11 cellular contexts compared by ENCODE assay signal in the genomic region with DNA sequence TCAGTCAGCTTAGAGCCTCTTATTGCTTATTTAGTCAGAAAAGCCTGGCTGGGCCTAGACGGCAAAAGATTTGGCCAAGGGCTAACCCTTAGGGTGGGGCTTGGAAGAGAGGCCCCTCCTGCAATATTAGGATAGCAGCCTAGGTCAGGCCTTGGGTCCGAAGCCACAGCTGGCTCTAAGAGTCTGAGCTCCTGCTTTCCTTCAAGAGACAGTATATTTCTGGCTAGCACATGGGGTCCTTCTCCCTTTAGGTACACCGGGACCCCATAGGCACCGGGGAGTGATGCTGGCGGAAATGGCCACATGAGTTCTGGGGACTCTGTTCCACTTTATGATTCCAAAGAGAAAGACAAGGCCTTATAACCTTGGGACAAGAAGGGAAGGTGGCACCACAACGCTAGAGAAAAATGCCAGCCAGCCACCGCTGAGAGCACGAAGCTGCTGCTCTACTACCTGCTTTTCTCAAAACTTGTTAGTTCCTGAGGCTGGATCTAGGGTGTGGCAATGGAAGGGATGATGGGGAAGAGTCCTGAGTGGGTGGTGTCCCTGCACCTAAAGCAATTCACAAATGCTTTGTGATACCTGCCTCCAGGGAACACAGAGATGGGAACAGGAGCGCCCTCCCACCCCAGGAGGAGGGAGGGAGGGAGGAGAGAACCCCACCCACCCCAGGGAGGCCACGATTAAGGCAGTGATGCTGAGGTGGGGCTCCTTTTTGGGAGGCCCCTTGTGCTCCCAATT.
"Had no signal": no experiment of that assay in that cellular context is flagged by ENCODE, and none has a peak within 500 bp of the region (broad histone marks: within the 10 kb centered on the region; RNA-seq: fewer than 3 reads in every experiment).

No MANE protein-coding gene starts in this region.

- H3K4me3 Mint-ChIP-seq: effector memory CD8-positive, alpha-beta T cell; natural killer cell treated with Interleukin-12 subunit alpha and Interleukin-12 subunit beta and Interleukin-15 and Interleukin-18, amount 100 ng/mL, for 72 hours had no signal

- H3K9me3 Mint-ChIP-seq: effector memory CD8-positive, alpha-beta T cell; natural killer cell treated with Interleukin-12 subunit alpha and Interleukin-12 subunit beta and Interleukin-15 and Interleukin-18, amount 100 ng/mL, for 72 hours had no signal

- H3K9me3 ChIP-seq: tibial nerve had no signal

- DNase-seq: activated CD4-positive, alpha-beta T cell treated with anti-CD3 and anti-CD28 coated beads for 48 hours; activated gamma-delta T cell treated with Interleukin-2 at 50 U/mL for 16 hours; activated T-cell treated with anti-CD3 and anti-CD28 coated beads for 4 hours; central memory CD4-positive, alpha-beta T cell; effector memory CD8-positive, alpha-beta T cell; mesenchymal stem cell; stimulated activated CD4-positive, alpha-beta T cell treated with anti-CD3 and anti-CD28 coated beads, Interleukin-4, amount 100 ng/mL, for 4 hours had no signal

- H3K27ac ChIP-seq: epithelial cell of prostate had no signal

- H3K27me3 Mint-ChIP-seq: effector memory CD8-positive, alpha-beta T cell; natural killer cell treated with Interleukin-12 subunit alpha and Interleukin-12 subunit beta and Interleukin-15 and Interleukin-18, amount 100 ng/mL, for 72 hours had no signal

- ATAC-seq: effector memory CD8-positive, alpha-beta T cell; natural killer cell treated with Interleukin-12 subunit alpha and Interleukin-12 subunit beta and Interleukin-15 and Interleukin-18, amount 100 ng/mL, for 72 hours; SK-N-SH treated with all-trans-retinoic acid at 6 μM for 48 hours had no signal

- H3K4me3 ChIP-seq: tibial nerve had no signal

- H3K27me3 ChIP-seq: tibial nerve had no signal
